In genomic region chr9:35758475-35759050, GRCh38 we compare ENCODE assay signal across 14 cellular contexts. TPM values are rescaled to one million over a fixed set of nuclear protein-coding genes. Genes with fewer than 3 reads are reported as not detected.
DNase-seq lines count a peak whose midpoint lies in the region; TF ChIP-seq lines count a peak whose summit lies in the region.
"Had no signal": no experiment of that assay in that cellular context is flagged by ENCODE, and none has a peak within 500 bp of the region (broad histone marks: within the 10 kb centered on the region; RNA-seq: fewer than 3 reads in every experiment).

No MANE protein-coding gene starts in this region.

- H3K4me3 Mint-ChIP-seq in CD8-positive, alpha-beta memory T cell = peak overlapping the region; percentile 24 to 100 (median 96)

- H3K4me1 ChIP-seq in CD8-positive, alpha-beta memory T cell (ENCODE audit: insufficient read depth, low read length) = peaks cover 25% of the 10 kb centered on the region
- H3K4me1 ChIP-seq in Karpas-422 (ENCODE audit: low read length) (peaks cover 28% of the 10 kb centered on the region), osteoblast (ENCODE audit: insufficient read depth, low read length) (peaks cover 29% of the 10 kb centered on the region)

- H3K9me3 Mint-ChIP-seq in CD8-positive, alpha-beta memory T cell = no peaks in the 10 kb centered on the region

- H3K27me3 Mint-ChIP-seq in CD8-positive, alpha-beta memory T cell = no peaks in the 10 kb centered on the region

- H3K27ac ChIP-seq in CD8-positive, alpha-beta memory T cell (ENCODE audit: low read depth, low read length) = no peak overlapping the region
- peak overlapping the region; percentile 92 for H3K27ac ChIP-seq in Karpas-422 (ENCODE audit: low read length)
- H3K27ac ChIP-seq in osteoblast (ENCODE audit: low read depth, low read length) = no peak overlapping the region

- no peak for TF ChIP-seq CTCF in cardiac fibroblast (IDR thresholded peaks at IDR 0.05; ENCODE audit: low read depth, low read length)
- no peak for TF ChIP-seq CTCF in osteoblast (IDR thresholded peaks at IDR 0.05; ENCODE audit: extremely low read depth, low read depth, low read length)

- peak overlapping the region in 6 of 8 donors; percentile 23 to 80 (median 69) for H3K27ac Mint-ChIP-seq in CD8-positive, alpha-beta memory T cell

- H3K79me2 ChIP-seq in Karpas-422 (ENCODE audit: low read length) = peaks cover 76% of the 10 kb centered on the region
- H3K79me2 ChIP-seq in osteoblast (ENCODE audit: insufficient read depth, low read length) = no peaks in the 10 kb centered on the region

- peaks cover 5% of the 10 kb centered on the region for H3K36me3 ChIP-seq in CD8-positive, alpha-beta memory T cell (ENCODE audit: insufficient read depth, low read length)
- peaks cover 7% of the 10 kb centered on the region; the same call in 1 of the 2 replicates for H3K36me3 ChIP-seq in Karpas-422 (ENCODE audit: insufficient read depth, low read length)
- peaks cover 4% of the 10 kb centered on the region for H3K36me3 ChIP-seq in osteoblast (ENCODE audit: insufficient read depth, low read length)

- no peak overlapping the region for H2AFZ ChIP-seq in Karpas-422 (ENCODE audit: low read length)
- no peak overlapping the region for H2AFZ ChIP-seq in osteoblast (ENCODE audit: low read length)

- intact Hi-C loops in head of caudate nucleus (cut with DNase I) (no loop called here), posterior cingulate gyrus (cut with DNase I) (no loop called here)

- DNase-seq in CD8-positive, alpha-beta memory T cell = no peak
- DNase-seq in Karpas-422 (no peak), cardiac fibroblast (ENCODE audit: low read depth in 2 of 2) (peak; percentile 36 to 86), osteoblast (ENCODE audit: insufficient read length, low spot score, missing footprints) (no peak), SKM-1 (lab: John Stamatoyannopoulos, UW; ENCODE audit: unreplicated experiment) (no peak), head of caudate nucleus (no peak), NCI-H446 (lab: John Stamatoyannopoulos, UW) (no peak), posterior cingulate gyrus (no peak)
- DNase-seq: GDM1, NCI-H2171 had no signal

- H3K4me2 ChIP-seq in Karpas-422 (ENCODE audit: low read depth, low read length, poor library complexity, severe bottlenecking) (peak overlapping the region; percentile 78), osteoblast (ENCODE audit: insufficient read depth, low read length) (peak overlapping the region; percentile 77)

- H3K9me3 ChIP-seq in CD8-positive, alpha-beta memory T cell (ENCODE audit: low read length) = no peaks in the 10 kb centered on the region
- H3K9me3 ChIP-seq in Karpas-422 (ENCODE audit: low read length) (no peaks in the 10 kb centered on the region), osteoblast (ENCODE audit: low read depth, low read length) (no peaks in the 10 kb centered on the region)

- CTCF ChIA-PET in CD8-positive, alpha-beta memory T cell (lab: Charles Lee) = interaction anchor here (4.6 kb wide), 1 partner anchor 61 kb away, joined by 22 read pairs; no protein-coding TSS in a partner anchor

- peak overlapping the region; percentile 92 for H3K9ac ChIP-seq in Karpas-422 (ENCODE audit: low read length)

- H3K9me2 ChIP-seq in Karpas-422 (replicated peaks; ENCODE audit: insufficient read depth, low read length) = no peaks in the 10 kb centered on the region

- no peaks in the 10 kb centered on the region for H4K20me1 ChIP-seq in Karpas-422 (ENCODE audit: insufficient read depth, low read depth, low read length)
- peaks cover 2% of the 10 kb centered on the region for H4K20me1 ChIP-seq in osteoblast (ENCODE audit: insufficient read depth, low read length)

- H3K27me3 ChIP-seq in CD8-positive, alpha-beta memory T cell (ENCODE audit: insufficient read depth, low read length, poor library complexity, severe bottlenecking) = no peaks in the 10 kb centered on the region
- no peaks in the 10 kb centered on the region for H3K27me3 ChIP-seq in Karpas-422 (ENCODE audit: low read length)
- no peaks in the 10 kb centered on the region for H3K27me3 ChIP-seq in osteoblast (ENCODE audit: insufficient read depth, low read length)

- no peak overlapping the region for H3K4me3 ChIP-seq in CD8-positive, alpha-beta memory T cell (ENCODE audit: low read length)
- H3K4me3 ChIP-seq in Karpas-422 (ENCODE audit: low read length) = peak overlapping the region; percentile 87
- no peak overlapping the region for H3K4me3 ChIP-seq in cardiac fibroblast (replicated peaks in 1 of 2; ENCODE audit: low read depth in 2 of 2, low read length in 2 of 2)
- no peak overlapping the region for H3K4me3 ChIP-seq in osteoblast (ENCODE audit: insufficient read depth, low read length)

- peaks cover 0 to 22% (median 1%) of the 10 kb centered on the region in 3 donors for H3K36me3 Mint-ChIP-seq in CD8-positive, alpha-beta memory T cell

- peaks cover 48 to 66% (median 51%) of the 10 kb centered on the region in 3 donors for H3K4me1 Mint-ChIP-seq in CD8-positive, alpha-beta memory T cell

- POLR2A ChIA-PET in CD8-positive, alpha-beta memory T cell (lab: Charles Lee) = interaction anchor here (0.7 kb wide), 1 partner anchor 26 kb away, joined by 3 read pairs; the partner anchor contains the start of gene CREB3

RNA-seq across cellular contexts. Expression of gene MSMP, which starts 4.5 kb away (rescaled TPM):
- total RNA-seq in CD8-positive, alpha-beta memory T cell = under 1 TPM; 0.51 to 0.63 TPM
- not detected for polyA plus RNA-seq in CD8-positive, alpha-beta memory T cell
- total RNA-seq in Karpas-422 (2014; rRNA removed; shearing (Covaris generic); ENCODE audit: low replicate concordance) = 1.1 and 4.2 TPM in 2 replicates
- not detected in 2 replicates for total RNA-seq in osteoblast
- total RNA-seq: cerebellum, kidney epithelial cell, skeletal muscle tissue, subcutaneous adipose tissue had no signal

RNA-seq across cellular contexts. Expression of gene RGP1, which starts 9.5 kb away (rescaled TPM):
- 10 to 100 TPM; 19.9 to 21.9 TPM for total RNA-seq in CD8-positive, alpha-beta memory T cell
- 10.6 TPM for polyA plus RNA-seq in CD8-positive, alpha-beta memory T cell
- total RNA-seq in Karpas-422 (2014; rRNA removed; shearing (Covaris generic); ENCODE audit: low replicate concordance) = 13.4 and 13.8 TPM in 2 replicates
- total RNA-seq in osteoblast = 16.5 and 18.5 TPM in 2 replicates

RNA-seq across cellular contexts. Expression of gene GBA2, which starts 9.5 kb away (rescaled TPM):
- 10 to 100 TPM; 41.8 to 42.0 TPM for total RNA-seq in CD8-positive, alpha-beta memory T cell
- 30.7 TPM for polyA plus RNA-seq in CD8-positive, alpha-beta memory T cell
- 54.9 and 74.2 TPM in 2 replicates for total RNA-seq in Karpas-422 (2014; rRNA removed; shearing (Covaris generic); ENCODE audit: low replicate concordance)
- total RNA-seq in osteoblast = 29.5 and 31.1 TPM in 2 replicates

RNA-seq across cellular contexts. Expression of gene CREB3, which starts 26.1 kb away (rescaled TPM):
- total RNA-seq in CD8-positive, alpha-beta memory T cell = 10 to 100 TPM; 38.0 to 38.6 TPM
- polyA plus RNA-seq in CD8-positive, alpha-beta memory T cell = 53.6 TPM
- 10.8 and 17.1 TPM in 2 replicates for total RNA-seq in Karpas-422 (2014; rRNA removed; shearing (Covaris generic); ENCODE audit: low replicate concordance)
- 56.6 and 64.8 TPM in 2 replicates for total RNA-seq in osteoblast

RNA-seq across cellular contexts. Expression of gene TLN1, which starts 26.6 kb away (rescaled TPM):
- total RNA-seq in CD8-positive, alpha-beta memory T cell = 100 to 1,000 TPM; 248 to 249 TPM
- polyA plus RNA-seq in CD8-positive, alpha-beta memory T cell = 161 TPM
- total RNA-seq in Karpas-422 (2014; rRNA removed; shearing (Covaris generic); ENCODE audit: low replicate concordance) = 54.2 and 94.0 TPM in 2 replicates
- total RNA-seq in osteoblast = 306 and 376 TPM in 2 replicates

Comparison
In these comparisons a context has a peak if more than half of its experiments do, and no peak if none do; other contexts are left out.
1. DNase-seq: peak in cardiac fibroblast (2 of 2); none in CD8-positive, alpha-beta memory T cell (0 of 5), Karpas-422 (single experiment), osteoblast (single experiment), SKM-1 (single experiment), head of caudate nucleus (0 of 42), NCI-H446 (0 of 2) and posterior cingulate gyrus (0 of 10).